11 cellular contexts compared by ENCODE assay signal in the genomic region with DNA sequence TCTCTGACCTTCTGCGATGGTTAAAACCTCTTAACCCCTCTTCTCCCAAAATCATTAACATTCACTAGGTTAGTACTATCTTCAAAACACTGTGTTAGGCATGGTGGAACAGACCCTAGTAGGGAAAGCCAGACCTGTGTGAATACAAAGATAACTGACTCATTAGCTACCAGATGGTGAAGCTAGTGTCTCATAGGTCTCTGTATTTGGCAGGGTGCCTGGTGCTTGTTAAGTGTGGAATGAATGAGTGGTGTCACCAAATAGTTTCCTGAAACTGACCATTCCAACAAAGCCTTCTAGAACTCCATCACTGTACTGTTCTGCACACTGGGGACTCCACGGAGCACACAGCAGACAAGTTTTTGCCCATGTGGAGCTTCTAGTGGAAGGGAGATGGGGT. TPM values are rescaled to one million over a fixed set of nuclear protein-coding genes. Genes with fewer than 3 reads are reported as not detected.
DNase-seq lines count a peak whose midpoint lies in the region; ATAC-seq and TF ChIP-seq lines count a peak whose summit lies in the region.
"Had no signal": no experiment of that assay in that cellular context is flagged by ENCODE, and none has a peak within 500 bp of the region (broad histone marks: within the 10 kb centered on the region; RNA-seq: fewer than 3 reads in every experiment).

No MANE protein-coding gene starts in this region.

- WGBS in mesendoderm (ENCODE audit: extremely low coverage, insufficient coverage, low lambda C conversion rate), result no CpG with 5 or more reads among the region's 2 CpGs

- no peak overlapping the region for H3K4ac ChIP-seq in mesendoderm (ENCODE audit: low read depth, low read length)

- no peaks in the 10 kb centered on the region for H3K9me3 ChIP-seq in MM.1S (replicated peaks; ENCODE audit: insufficient read depth, low read length)
- H3K9me3 ChIP-seq: heart right ventricle had no signal

- no peaks in the 10 kb centered on the region for H3F3A ChIP-seq in MM.1S (ENCODE audit: insufficient read depth, low read length)

- H3K9me2 ChIP-seq in MM.1S (replicated peaks; ENCODE audit: insufficient read depth, low read length), result no peaks in the 10 kb centered on the region

- no peaks in the 10 kb centered on the region for H3K27me3 ChIP-seq in mesendoderm (ENCODE audit: insufficient read depth, low read length, poor library complexity)
- H3K27me3 ChIP-seq in MM.1S (replicated peaks; ENCODE audit: insufficient read depth, low read length), result no peaks in the 10 kb centered on the region
- H3K27me3 ChIP-seq: heart right ventricle had no signal

- no peak overlapping the region for H2AK5ac ChIP-seq in mesendoderm (ENCODE audit: low read length)

- peak; percentile 83 for DNase-seq in DMS 273 treated with DMSO at 0.1 percent for 48 hours (lab: John Stamatoyannopoulos, UW)
- peak; percentile 23 for DNase-seq in LNCaP clone FGC (ENCODE audit: low read depth)
- peak; percentile 74 for DNase-seq in amniotic stem cell (lab: John Stamatoyannopoulos, UW)
- DNase-seq in mesendoderm, result peak; percentile 25
- no peak for DNase-seq in activated gamma-delta T cell (lab: John Stamatoyannopoulos, UW)
- DNase-seq in pons (ENCODE audit: low spot score), result no peak
- no peak for DNase-seq in MM.1S
- DNase-seq: activated T-cell treated with anti-CD3 and anti-CD28 coated beads, Interleukin-2, amount 50 U/mL, for 1 hour; heart right ventricle; stimulated activated CD4-positive, alpha-beta T cell treated with anti-CD3 and anti-CD28 coated beads, Interleukin-12 subunit alpha, Interleukin-12 subunit beta, amount 100 ng/mL, for 4 hours had no signal

- no peak overlapping the region for H2AFZ ChIP-seq in MM.1S (ENCODE audit: low read length)

- H3K79me2 ChIP-seq in mesendoderm (ENCODE audit: control insufficient read depth, insufficient read depth, low read length) (no peaks in the 10 kb centered on the region), MM.1S (ENCODE audit: low read length) (no peaks in the 10 kb centered on the region)

- no peak overlapping the region for H3K4me2 ChIP-seq in mesendoderm (ENCODE audit: low read length)
- no peak overlapping the region for H3K4me2 ChIP-seq in MM.1S (ENCODE audit: low read depth, low read length)

- ATAC-seq in GM21825 (IDR thresholded peaks at IDR 0.05; ENCODE audit: unreplicated experiment), result no peak

- no peak overlapping the region for H3K56ac ChIP-seq in mesendoderm (ENCODE audit: low read length)

- H4K20me1 ChIP-seq in MM.1S (ENCODE audit: insufficient read depth, low read length), result no peaks in the 10 kb centered on the region

- no peaks in the 10 kb centered on the region for H3K79me1 ChIP-seq in mesendoderm (ENCODE audit: low read length)

- no peak overlapping the region for H2BK5ac ChIP-seq in mesendoderm (ENCODE audit: low read length)

- H3K36me3 ChIP-seq in mesendoderm (ENCODE audit: control insufficient read depth, insufficient read depth, low read length), result no peaks in the 10 kb centered on the region
- no peaks in the 10 kb centered on the region for H3K36me3 ChIP-seq in MM.1S (replicated peaks; ENCODE audit: insufficient read depth, low read length)

- H3K18ac ChIP-seq in mesendoderm (ENCODE audit: low read length), result no peak overlapping the region

- no peak overlapping the region for H3K23ac ChIP-seq in mesendoderm (ENCODE audit: low read length)

- H3K4me1 ChIP-seq in mesendoderm (ENCODE audit: control insufficient read depth, low read depth, low read length) (no peaks in the 10 kb centered on the region), MM.1S (ENCODE audit: low read length) (no peaks in the 10 kb centered on the region)

- TF ChIP-seq CTCF in LNCaP clone FGC (IDR thresholded peaks at IDR 0.05; ENCODE audit: control insufficient read depth, extremely low read depth, insufficient read depth) (no peak), MM.1S (IDR thresholded peaks at IDR 0.05; ENCODE audit: low read length) (no peak)

- no peak overlapping the region for H4K5ac ChIP-seq in mesendoderm (ENCODE audit: low read length)

- H3K4me3 ChIP-seq in LNCaP clone FGC (ENCODE audit: low read depth, low read length), result no peak overlapping the region
- H3K4me3 ChIP-seq in mesendoderm (ENCODE audit: low read length), result no peak overlapping the region
- H3K4me3 ChIP-seq in MM.1S (ENCODE audit: low read length), result no peak overlapping the region
- H3K4me3 ChIP-seq: heart right ventricle had no signal

- H4K8ac ChIP-seq in mesendoderm (ENCODE audit: low read depth, low read length), result no peak overlapping the region

- no peak overlapping the region for H3K27ac ChIP-seq in mesendoderm (ENCODE audit: low read depth, low read length)
- no peak overlapping the region for H3K27ac ChIP-seq in MM.1S (ENCODE audit: low read length)

- H3K9ac ChIP-seq in mesendoderm (ENCODE audit: low read length), result no peak overlapping the region
- H3K9ac ChIP-seq in MM.1S (ENCODE audit: low read length), result no peak overlapping the region

- H2BK120ac ChIP-seq in mesendoderm (ENCODE audit: low read depth, low read length), result no peak overlapping the region

- H2BK15ac ChIP-seq in mesendoderm (replicated peaks; ENCODE audit: low read depth), result no peak overlapping the region

RNA-seq across cellular contexts. Expression of a gene that starts 27.7 kb away (rescaled TPM):
- polyA plus RNA-seq in mesendoderm (2013, experiment 1 of 2), result 54.1 TPM
- 50.4 TPM for polyA plus RNA-seq in mesendoderm (2013, experiment 2 of 2)

Comparison
In these comparisons a context has a peak if more than half of its experiments do, and no peak if none do; other contexts are left out.
1. DNase-seq: peak in DMS 273 treated with DMSO at 0.1 percent for 48 hours (single experiment), LNCaP clone FGC (single experiment), amniotic stem cell (single experiment) and mesendoderm (single experiment); none in activated gamma-delta T cell (single experiment), pons (single experiment) and MM.1S (single experiment).